15 cellular contexts compared by ENCODE assay signal in genomic region chr5:125668904-125669303, GRCh38.
DNase-seq lines count a peak whose midpoint lies in the region; ATAC-seq, FAIRE-seq and TF ChIP-seq lines count a peak whose summit lies in the region.
"Had no signal": no experiment of that assay in that cellular context is flagged by ENCODE, and none has a peak within 500 bp of the region (broad histone marks: within the 10 kb centered on the region; RNA-seq: fewer than 3 reads in every experiment).

No MANE protein-coding gene starts in this region.

- H3K4me3 ChIP-seq in epithelial cell of esophagus (ENCODE audit: low read length) (no peak overlapping the region), small intestine (ENCODE audit: low read depth in 1 of 2, low read length in 2 of 2) (no peak overlapping the region)
- H3K4me3 ChIP-seq: SJSA1 had no signal

- H3K27ac ChIP-seq in small intestine (ENCODE audit: low read depth in 1 of 2, low read length in 1 of 2) = no peak overlapping the region
- H3K27ac ChIP-seq: neutrophil, SJSA1 had no signal

- no peaks in the 10 kb centered on the region for H3K36me3 ChIP-seq in small intestine (ENCODE audit: control insufficient read depth in 2 of 2, insufficient read depth in 2 of 2, low read length in 2 of 2)
- H3K36me3 ChIP-seq: neutrophil, SJSA1 had no signal

- DNase-seq in HuH-7 (ENCODE audit: low spot score) = peak; percentile 6
- DNase-seq in NCI-H82 (lab: John Stamatoyannopoulos, UW) = peak; percentile 94
- DNase-seq in epithelial cell of esophagus (ENCODE audit: low read depth) = peak; percentile 92
- peak; percentile 39 for DNase-seq in small intestine
- DNase-seq in cerebellar nuclear complex (lab: John Stamatoyannopoulos, UW) = no peak
- DNase-seq: activated CD4-positive, alpha-beta T cell treated with anti-CD3 and anti-CD28 coated beads, Interleukin-2, amount 50 U/mL, for 1 hour; activated naive CD4-positive, alpha-beta T cell treated with anti-CD3 and anti-CD28 coated beads, Interleukin-2, amount 50 U/mL, for 16 hours; GOT3; MV-4-11; stimulated activated naive CD8-positive, alpha-beta T cell treated with anti-CD3 and anti-CD28 coated beads, Interleukin-15, amount 100 ng/mL, for 72 hours had no signal

- ATAC-seq in GM18867 (IDR thresholded peaks at IDR 0.05; ENCODE audit: unreplicated experiment) (no peak), GM21390 (IDR thresholded peaks at IDR 0.05; ENCODE audit: unreplicated experiment) (no peak)
- ATAC-seq: stimulated activated naive CD8-positive, alpha-beta T cell treated with anti-CD3 and anti-CD28 coated beads, Interleukin-15, amount 100 ng/mL, for 72 hours had no signal

- H3K4me1 ChIP-seq in small intestine (ENCODE audit: control insufficient read depth in 2 of 2, insufficient read depth in 1 of 2, low read depth in 1 of 2, low read length in 1 of 2) = no peaks in the 10 kb centered on the region

- FAIRE-seq in small intestine (lab: Jason Lieb, UNC) = no peak
- FAIRE-seq: G401.6 had no signal

- TF ChIP-seq CTCF in epithelial cell of esophagus (IDR thresholded peaks at IDR 0.05; ENCODE audit: insufficient read depth, low read depth, low read length, missing control alignments) = no peak

- H3K9me3 ChIP-seq in small intestine (ENCODE audit: control insufficient read depth, low read depth) = no peaks in the 10 kb centered on the region
- H3K9me3 ChIP-seq: neutrophil, SJSA1 had no signal

- H3K27me3 ChIP-seq in small intestine (ENCODE audit: control insufficient read depth in 2 of 2, insufficient read depth in 2 of 2, low read length in 2 of 2) = no peaks in the 10 kb centered on the region
- H3K27me3 ChIP-seq: neutrophil, SJSA1 had no signal

Comparison
In these comparisons a context has a peak if more than half of its experiments do, and no peak if none do; other contexts are left out.
1. DNase-seq: peak in HuH-7 (single experiment), NCI-H82 (single experiment), epithelial cell of esophagus (single experiment) and small intestine (single experiment); none in cerebellar nuclear complex (0 of 2).